ENCODE assay signal across 8 cellular contexts in the genomic region with DNA sequence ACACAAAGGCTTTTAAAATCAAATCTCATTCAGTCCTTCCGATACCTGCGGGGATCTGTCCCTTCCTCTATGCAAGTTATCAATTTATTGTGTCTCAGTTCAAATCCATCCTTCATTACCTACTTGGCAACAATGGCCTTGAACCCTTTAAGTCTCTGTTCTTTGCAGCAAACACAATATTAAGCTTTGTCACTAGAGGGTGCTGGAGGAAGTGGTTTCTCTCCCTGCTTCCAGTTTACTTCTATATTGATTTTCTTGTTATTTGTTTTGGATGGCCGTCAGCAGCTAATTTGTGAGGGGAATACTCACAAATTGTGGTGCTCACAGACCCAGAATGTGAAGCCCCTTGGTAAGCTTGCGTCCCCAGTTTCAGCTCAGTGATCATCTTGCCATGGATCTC.
DNase-seq lines count a peak whose midpoint lies in the region; ATAC-seq and TF ChIP-seq lines count a peak whose summit lies in the region.
"Had no signal": no experiment of that assay in that cellular context is flagged by ENCODE, and none has a peak within 500 bp of the region (broad histone marks: within the 10 kb centered on the region; RNA-seq: fewer than 3 reads in every experiment).

No MANE protein-coding gene starts in this region.

- DNase-seq in GM12865 (ENCODE audit: low read depth) (peak; percentile 1), SKM-1 treated with dmso at 0.1 percent for 144 hours (lab: John Stamatoyannopoulos, UW; ENCODE audit: unreplicated experiment) (peak; percentile 5), right lobe of liver (no peak), T1000 (lab: John Stamatoyannopoulos, UW) (no peak), SW 1271 (lab: John Stamatoyannopoulos, UW) (no peak)

- no peaks in the 10 kb centered on the region for H3K4me1 ChIP-seq in right lobe of liver

- no peak for TF ChIP-seq POLR2A in right lobe of liver (IDR thresholded peaks at IDR 0.05)

- no peak overlapping the region for H3K27ac ChIP-seq in right lobe of liver

- H3K36me3 ChIP-seq in right lobe of liver: no peaks in the 10 kb centered on the region

- TF ChIP-seq CTCF in GM12865 (IDR thresholded peaks at IDR 0.05; ENCODE audit: insufficient read depth, low read depth, low read length, missing control alignments) (peak; percentile 19), right lobe of liver (IDR thresholded peaks at IDR 0.05) (peak; percentile 33 to 55 (median 48))

- H3K27me3 ChIP-seq in right lobe of liver: peaks cover 5 to 20% of the 10 kb centered on the region in 2 donors

- 42% methylated on average over 4 of the region's 4 CpGs for WGBS in right lobe of liver (ENCODE audit: insufficient coverage, low coverage, low lambda C conversion rate, missing lambda C conversion rate)

- no peaks in the 10 kb centered on the region for H3K9me3 ChIP-seq in right lobe of liver

- ATAC-seq in right lobe of liver (peak; percentile 74 to 80 (median 79)), HG03442 (IDR thresholded peaks at IDR 0.05; ENCODE audit: unreplicated experiment) (no peak)
- ATAC-seq: K562 had no signal

- H3K4me3 ChIP-seq in GM12865 (ENCODE audit: low read depth, low read length) (no peak overlapping the region), right lobe of liver (no peak overlapping the region)
- H3K4me3 ChIP-seq: K562 had no signal

- peak; percentile 19; the same call in 1 of the 2 replicates for TF ChIP-seq RAD21 in Ishikawa (IDR thresholded peaks at IDR 0.05; ENCODE audit: low read depth)

- no peak for TF ChIP-seq EP300 in Ishikawa (IDR thresholded peaks at IDR 0.05; ENCODE audit: borderline replicate concordance)

- intact Hi-C loops in right lobe of liver (cut with DNase I): loop anchor here in 1 of 2 donors (10.0 kb wide), 1 partner anchor 264 kb away; no protein-coding TSS in a partner anchor

TF ChIP-seq in Ishikawa, 13 proteins besides CTCF, POLR2A, EP300 and RAD21:
- TF ChIP-seq TCF12 (IDR thresholded peaks at IDR 0.05; ENCODE audit: low read depth) (no peak), CREB1 (IDR thresholded peaks at IDR 0.05; ENCODE audit: low read depth) (no peak), NFIC (IDR thresholded peaks at IDR 0.05) (no peak), USF1 (IDR thresholded peaks at IDR 0.05) (no peak)
- TF ChIP-seq, protein P1, sequence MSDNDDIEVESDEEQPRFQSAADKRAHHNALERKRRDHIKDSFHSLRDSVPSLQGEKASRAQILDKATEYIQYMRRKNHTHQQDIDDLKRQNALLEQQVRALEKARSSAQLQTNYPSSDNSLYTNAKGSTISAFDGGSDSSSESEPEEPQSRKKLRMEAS (IDR thresholded peaks at IDR 0.05): no peak
- TF ChIP-seq, protein P2, sequence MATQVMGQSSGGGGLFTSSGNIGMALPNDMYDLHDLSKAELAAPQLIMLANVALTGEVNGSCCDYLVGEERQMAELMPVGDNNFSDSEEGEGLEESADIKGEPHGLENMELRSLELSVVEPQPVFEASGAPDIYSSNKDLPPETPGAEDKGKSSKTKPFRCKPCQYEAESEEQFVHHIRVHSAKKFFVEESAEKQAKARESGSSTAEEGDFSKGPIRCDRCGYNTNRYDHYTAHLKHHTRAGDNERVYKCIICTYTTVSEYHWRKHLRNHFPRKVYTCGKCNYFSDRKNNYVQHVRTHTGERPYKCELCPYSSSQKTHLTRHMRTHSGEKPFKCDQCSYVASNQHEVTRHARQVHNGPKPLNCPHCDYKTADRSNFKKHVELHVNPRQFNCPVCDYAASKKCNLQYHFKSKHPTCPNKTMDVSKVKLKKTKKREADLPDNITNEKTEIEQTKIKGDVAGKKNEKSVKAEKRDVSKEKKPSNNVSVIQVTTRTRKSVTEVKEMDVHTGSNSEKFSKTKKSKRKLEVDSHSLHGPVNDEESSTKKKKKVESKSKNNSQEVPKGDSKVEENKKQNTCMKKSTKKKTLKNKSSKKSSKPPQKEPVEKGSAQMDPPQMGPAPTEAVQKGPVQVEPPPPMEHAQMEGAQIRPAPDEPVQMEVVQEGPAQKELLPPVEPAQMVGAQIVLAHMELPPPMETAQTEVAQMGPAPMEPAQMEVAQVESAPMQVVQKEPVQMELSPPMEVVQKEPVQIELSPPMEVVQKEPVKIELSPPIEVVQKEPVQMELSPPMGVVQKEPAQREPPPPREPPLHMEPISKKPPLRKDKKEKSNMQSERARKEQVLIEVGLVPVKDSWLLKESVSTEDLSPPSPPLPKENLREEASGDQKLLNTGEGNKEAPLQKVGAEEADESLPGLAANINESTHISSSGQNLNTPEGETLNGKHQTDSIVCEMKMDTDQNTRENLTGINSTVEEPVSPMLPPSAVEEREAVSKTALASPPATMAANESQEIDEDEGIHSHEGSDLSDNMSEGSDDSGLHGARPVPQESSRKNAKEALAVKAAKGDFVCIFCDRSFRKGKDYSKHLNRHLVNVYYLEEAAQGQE (IDR thresholded peaks at IDR 0.05; ENCODE audit: low read depth): no peak

Comparison
In these comparisons a context has a peak if more than half of its experiments do, and no peak if none do; other contexts are left out.
1. DNase-seq: peak in GM12865 (single experiment) and SKM-1 treated with dmso at 0.1 percent for 144 hours (single experiment); none in right lobe of liver (0 of 3), T1000 (single experiment) and SW 1271 (0 of 2).